ENCODE assay signal across 15 cellular contexts in genomic region chr15:83178387-83178786, GRCh38. TPM values are rescaled to one million over a fixed set of nuclear protein-coding genes. Genes with fewer than 3 reads are reported as not detected.
DNase-seq lines count a peak whose midpoint lies in the region; ATAC-seq, FAIRE-seq and TF ChIP-seq lines count a peak whose summit lies in the region.
"Had no signal": no experiment of that assay in that cellular context is flagged by ENCODE, and none has a peak within 500 bp of the region (broad histone marks: within the 10 kb centered on the region; RNA-seq: fewer than 3 reads in every experiment).

No MANE protein-coding gene starts in this region.

- no peak overlapping the region for H3K4me3 Mint-ChIP-seq in Calu3 (ENCODE audit: low read depth, unreplicated experiment)
- H3K4me3 Mint-ChIP-seq: CD4-positive, CD25-positive, alpha-beta regulatory T cell; IgD-negative memory B cell had no signal

- H3K27me3 Mint-ChIP-seq in Calu3 (ENCODE audit: unreplicated experiment) = no peaks in the 10 kb centered on the region

- no peaks in the 10 kb centered on the region for H3K36me3 ChIP-seq in cardiac muscle cell
- H3K36me3 ChIP-seq in K562 (ENCODE audit: control insufficient read depth, insufficient read depth, low read length) = no peaks in the 10 kb centered on the region; the same call in 1 of the 3 replicates
- H3K36me3 ChIP-seq in mesendoderm (ENCODE audit: control insufficient read depth, insufficient read depth, low read length) = no peaks in the 10 kb centered on the region
- H3K36me3 ChIP-seq: HAP-1 had no signal

- no peak overlapping the region for H3K23ac ChIP-seq in mesendoderm (ENCODE audit: low read length)

- CTCF ChIA-PET in K562 (lab: Yijun Ruan, JAX; ENCODE audit: low intra/inter-chr PET ratio) (no interaction called here), Calu3 (lab: Charles Lee) (no interaction called here)

- no peak overlapping the region for H3K18ac ChIP-seq in mesendoderm (ENCODE audit: low read length)

- H4K20me1 ChIP-seq in K562 (replicated peaks; ENCODE audit: control insufficient read depth, insufficient read depth, low read length) = no peaks in the 10 kb centered on the region

- H3K27ac ChIP-seq in cardiac muscle cell = peak overlapping the region; percentile 53
- peak overlapping the region; percentile 40; the same call in 1 of the 3 replicates for H3K27ac ChIP-seq in K562 (ENCODE audit: extremely low read depth, low read depth, low read length)
- no peak overlapping the region for H3K27ac ChIP-seq in mesendoderm (ENCODE audit: low read depth, low read length)
- H3K27ac ChIP-seq: BLaER1 treated with 17β-estradiol and CSF1 and Interleukin-3, amounts not matched to agents 10 nM and 100 nM; GM23248 had no signal

- no peak for TF ChIP-seq RAD21 in K562 (CRISPR knock-in tag; conservative IDR thresholded peaks at IDR 0.05 in 1 of 2, IDR thresholded peaks at IDR 0.05 in 1 of 2)

- no peaks in the 10 kb centered on the region for H3K9me1 ChIP-seq in K562 (ENCODE audit: control insufficient read depth, insufficient read depth, low read length)

- no peaks in the 10 kb centered on the region for H3K4me1 Mint-ChIP-seq in Calu3 (ENCODE audit: low read depth, unreplicated experiment)
- H3K4me1 Mint-ChIP-seq: CD4-positive, CD25-positive, alpha-beta regulatory T cell; IgD-negative memory B cell had no signal

- ATAC-seq in Right ventricle myocardium inferior (no peak), K562 (peak; percentile 72)

- WGBS in K562 (ENCODE audit: insufficient coverage, low coverage, missing lambda C conversion rate) = 21% methylated on average over 2 of the region's 2 CpGs
- no CpG with 5 or more reads among the region's 2 CpGs for WGBS in mesendoderm (ENCODE audit: extremely low coverage, insufficient coverage, low lambda C conversion rate)

- H3K4me1 ChIP-seq in cardiac muscle cell (ENCODE audit: low read depth) (peaks cover 19% of the 10 kb centered on the region), K562 (replicated peaks in 1 of 2; ENCODE audit: control insufficient read depth in 2 of 2, insufficient read depth in 2 of 2, low read length in 2 of 2) (peaks cover 5 to 8% of the 10 kb centered on the region in 2 experiments; a peak in 3 of 5 replicates), mesendoderm (ENCODE audit: control insufficient read depth, low read depth, low read length) (peaks cover 4% of the 10 kb centered on the region)

- H3K4me3 ChIP-seq in cardiac muscle cell (no peak overlapping the region), K562 (no peak overlapping the region), mesendoderm (ENCODE audit: low read length) (no peak overlapping the region)
- H3K4me3 ChIP-seq: BLaER1 treated with 17β-estradiol and CSF1 and Interleukin-3, amounts not matched to agents 10 nM and 100 nM; GM23248; HAP-1 had no signal

- DNase-seq in cardiac muscle cell (ENCODE audit: low read depth in 1 of 2, low spot score in 1 of 2) (no peak), Right ventricle myocardium inferior (ENCODE audit: missing footprints) (no peak), K562 (ENCODE audit: extremely low read depth in 1 of 4, low spot score in 3 of 4) (peak in 1 of 4 experiments; percentile 20), mesendoderm (peak; percentile 46), GM12892 (ENCODE audit: insufficient read length) (no peak), Calu3 (no peak), NAMALWA (ENCODE audit: low spot score) (no peak)
- DNase-seq: ACHN; CD4-positive, CD25-positive, alpha-beta regulatory T cell; DMS 273 treated with DMSO at 0.1 percent for 48 hours; GM23248 had no signal

- H3K56ac ChIP-seq in mesendoderm (ENCODE audit: low read length) = peak overlapping the region; percentile 19

- no peak overlapping the region for H4K8ac ChIP-seq in mesendoderm (ENCODE audit: low read depth, low read length)

- H3K9me3 Mint-ChIP-seq in Calu3 (ENCODE audit: low read depth, unreplicated experiment) = no peaks in the 10 kb centered on the region
- H3K9me3 Mint-ChIP-seq: IgD-negative memory B cell had no signal

- H2AK5ac ChIP-seq in mesendoderm (ENCODE audit: low read length) = no peak overlapping the region

- intact Hi-C loops in Right ventricle myocardium inferior (cut with DNase I) = no loop called here
- intact Hi-C loops in K562 (cut with micrococcal nuclease) = no loop called here
- intact Hi-C loops in Calu3 (cut with micrococcal nuclease; ENCODE audit: unreplicated experiment) = no loop called here

- H3K79me2 ChIP-seq in K562 (ENCODE audit: control insufficient read depth, insufficient read depth, low read length) (no peaks in the 10 kb centered on the region), mesendoderm (ENCODE audit: control insufficient read depth, insufficient read depth, low read length) (peaks cover 9% of the 10 kb centered on the region)

- BruUV-seq in K562 (replicated peaks; lab: Mats Ljungman, UMichigan) = no TSS peak
- BruUV-seq in Calu3 (replicated peaks; lab: Mats Ljungman, UMichigan) = no TSS peak

- POLR2A ChIA-PET in K562 (lab: Yijun Ruan, JAX) = interaction anchor here (0.6 kb wide), 1 partner anchor 58 kb away, joined by 3 read pairs; no protein-coding TSS in a partner anchor

- H3K4me2 ChIP-seq in K562 (ENCODE audit: insufficient read depth, low read length) (no peak overlapping the region; the same call in 1 of the 2 replicates), mesendoderm (ENCODE audit: low read length) (no peak overlapping the region)
- H3K4me2 ChIP-seq: BLaER1 treated with 17β-estradiol and CSF1 and Interleukin-3, amounts not matched to agents 10 nM and 100 nM had no signal

- H3K4ac ChIP-seq in mesendoderm (ENCODE audit: low read depth, low read length) = no peak overlapping the region

- no peak overlapping the region for H4K5ac ChIP-seq in mesendoderm (ENCODE audit: low read length)

- H2BK120ac ChIP-seq in mesendoderm (ENCODE audit: low read depth, low read length) = no peak overlapping the region

- H3K9me3 ChIP-seq in cardiac muscle cell (ENCODE audit: low read depth) (no peaks in the 10 kb centered on the region), K562 (replicated peaks; ENCODE audit: control insufficient read depth, insufficient read depth, low read depth, low read length) (no peaks in the 10 kb centered on the region)
- H3K9me3 ChIP-seq: HAP-1 had no signal

- peaks cover 4% of the 10 kb centered on the region for H3K79me1 ChIP-seq in mesendoderm (ENCODE audit: low read length)

- no peaks in the 10 kb centered on the region for H3K36me3 Mint-ChIP-seq in Calu3 (ENCODE audit: insufficient read depth, unreplicated experiment)
- H3K36me3 Mint-ChIP-seq: CD4-positive, CD25-positive, alpha-beta regulatory T cell; IgD-negative memory B cell had no signal

- no peak for TF ChIP-seq CTCF in cardiac muscle cell (IDR thresholded peaks at IDR 0.05; ENCODE audit: low read depth, low read length)
- TF ChIP-seq CTCF in K562 (IDR thresholded peaks at IDR 0.05 in 2 of 3, conservative IDR thresholded peaks at IDR 0.05 in 1 of 3; ENCODE audit: insufficient read depth in 2 of 3, low read depth in 1 of 3, low read length in 3 of 3) = no peak
- TF ChIP-seq CTCF in Calu3 (IDR thresholded peaks at IDR 0.05; ENCODE audit: unreplicated experiment) = no peak

- H3K27ac Mint-ChIP-seq in Calu3 (ENCODE audit: unreplicated experiment) = no peak overlapping the region
- H3K27ac Mint-ChIP-seq: CD4-positive, CD25-positive, alpha-beta regulatory T cell; IgD-negative memory B cell had no signal

- no peak for TF ChIP-seq POLR2A in K562 (conservative IDR thresholded peaks at IDR 0.05)
- TF ChIP-seq POLR2A in GM12892 (IDR thresholded peaks at IDR 0.05; ENCODE audit: low read depth, low read length) = no peak

- no peak overlapping the region for H2AFZ ChIP-seq in K562 (ENCODE audit: low read depth, low read length)
- H2AFZ ChIP-seq: GM23248 had no signal

- H2BK5ac ChIP-seq in mesendoderm (ENCODE audit: low read length) = no peak overlapping the region

- in situ Hi-C loops in K562 (cut with MboI) = no loop called here

- H2BK15ac ChIP-seq in mesendoderm (replicated peaks; ENCODE audit: low read depth) = no peak overlapping the region

- H3K27me3 ChIP-seq in cardiac muscle cell (no peaks in the 10 kb centered on the region), K562 (ENCODE audit: control insufficient read depth in 2 of 2, insufficient read depth in 2 of 2, low read length in 2 of 2) (no peaks in the 10 kb centered on the region), mesendoderm (ENCODE audit: insufficient read depth, low read length, poor library complexity) (no peaks in the 10 kb centered on the region)
- H3K27me3 ChIP-seq: BLaER1 treated with 17β-estradiol and CSF1 and Interleukin-3, amounts not matched to agents 10 nM and 100 nM had no signal

- FAIRE-seq in K562 (lab: Jason Lieb, UNC) (no peak), GM12892 (lab: Jason Lieb, UNC) (no peak)
- FAIRE-seq: GM18507 had no signal

- H3K9ac ChIP-seq in K562 (ENCODE audit: insufficient read depth in 1 of 2, low read depth in 2 of 2, low read length in 2 of 2) (no peak overlapping the region), mesendoderm (ENCODE audit: low read length) (no peak overlapping the region)
- H3K9ac ChIP-seq: BLaER1 treated with 17β-estradiol and CSF1 and Interleukin-3, amounts not matched to agents 10 nM and 100 nM; GM23248 had no signal

- TF ChIP-seq EP300 in K562 (IDR thresholded peaks at IDR 0.05; ENCODE audit: low read length) = no peak

RNA-seq across cellular contexts. Expression of gene HDGFL3, which starts 29.2 kb away (rescaled TPM):
- total RNA-seq in cardiac muscle cell = 101 and 164 TPM in 2 replicates
- 68.8 and 80.4 TPM in 2 replicates for polyA plus RNA-seq in cardiac muscle cell
- total RNA-seq in Right ventricle myocardium inferior = 32.8 TPM
- total RNA-seq in K562 (2011; cell fraction: chromatin; rRNA removed; ENCODE audit: low replicate concordance) = 5.1 and 15.8 TPM in 2 replicates
- 2.6 and 3.2 TPM in 2 replicates for total RNA-seq in K562 (2011; cell fraction: nucleolus; rRNA removed)
- total RNA-seq in K562 (2011; cell fraction: nucleoplasm; rRNA removed) = 4.5 and 7.9 TPM in 2 replicates
- total RNA-seq in K562 (2014; rRNA removed) = 30.2 and 31.4 TPM in 2 replicates
- total RNA-seq in K562 (2014; rRNA removed; fragmentation: Illumina TruSeq; extraction: Trizol) = 41.1 and 46.3 TPM in 2 replicates
- total RNA-seq in K562 (2015; rRNA removed; fragmentation: Illumina TruSeq; extraction: Trizol) = 39.5 and 41.0 TPM in 2 replicates
- total RNA-seq in K562 (2021) = 33.6 and 37.6 TPM in 2 replicates
- polyA plus RNA-seq in K562 (2011; rRNA removed) = 6.8 and 10.9 TPM in 2 replicates
- polyA plus RNA-seq in K562 (2011; cell fraction: cytosol; rRNA removed) = 0.24 and 2.7 TPM in 2 replicates
- 0.82 and 4.2 TPM in 2 replicates for polyA plus RNA-seq in K562 (2011; cell fraction: nucleus; rRNA removed)
- 21.3 and 25.2 TPM in 2 replicates for polyA plus RNA-seq in K562 (2012)
- polyA plus RNA-seq in K562 (2014; fragmentation: Illumina TruSeq; extraction: Trizol) = 34.4 and 42.0 TPM in 2 replicates
- polyA plus RNA-seq in K562 (2014; fragmentation: Nextera tagmentation; extraction: Ambion mirVana) = 1 to 10 TPM; 6.7 to 7.5 TPM
- polyA plus RNA-seq in K562 (2014; rRNA removed) = 16.8 and 27.7 TPM in 2 replicates
- polyA minus RNA-seq in K562 (2011; rRNA and poly(A)+ RNA removed) = 4.3 and 13.1 TPM in 2 replicates
- polyA minus RNA-seq in K562 (2011; cell fraction: cytosol; rRNA and poly(A)+ RNA removed) = 7.0 and 7.6 TPM in 2 replicates
- 0.54 and 6.2 TPM in 2 replicates for polyA minus RNA-seq in K562 (2011; cell fraction: nucleus; rRNA and poly(A)+ RNA removed)
- polyA plus RNA-seq in mesendoderm (2013, experiment 1 of 2) = 124 TPM
- 127 TPM for polyA plus RNA-seq in mesendoderm (2013, experiment 2 of 2)
- polyA plus RNA-seq in GM12892 (2012; ENCODE audit: missing spikeins) = 29.8 TPM
- total RNA-seq in Calu3 (2022) = 62.9 and 69.4 TPM in 2 replicates
